ENCODE assay signal across 22 cellular contexts in genomic region chr12:114780746-114781399, GRCh38.
"Had no signal": no experiment of that assay in that cellular context is flagged by ENCODE, and none has a peak within 500 bp of the region (broad histone marks: within the 10 kb centered on the region; RNA-seq: fewer than 3 reads in every experiment).

No MANE protein-coding gene starts in this region.

- H3K36me3 ChIP-seq: ovary, right lobe of liver, suprapubic skin, transverse colon had no signal

- H3K27ac ChIP-seq: body of pancreas, ovary, right lobe of liver, suprapubic skin, transverse colon, VCaP had no signal

- H3K27me3 ChIP-seq: body of pancreas, ovary, right lobe of liver, suprapubic skin, transverse colon had no signal

- H3K4me3 ChIP-seq: body of pancreas, lung, ovary, right lobe of liver, suprapubic skin, transverse colon had no signal

- DNase-seq: activated CD4-positive, alpha-beta T cell treated with anti-CD3 and anti-CD28 coated beads, Interleukin-2, amount 50 U/mL, for 4 hours; activated CD4-positive, CD25-positive, alpha-beta regulatory T cell treated with anti-CD3 and anti-CD28 coated beads, Interleukin-2, amount 50 U/mL, for 72 hours; activated naive CD4-positive, alpha-beta T cell; activated naive CD8-positive, alpha-beta T cell treated with anti-CD3 and anti-CD28 coated beads, Interleukin-2, amount 10 ng/mL, durations not matched to agents 7 days and 5 days; activated T-cell treated with anti-CD3 and anti-CD28 coated beads, Interleukin-2, amount 50 U/mL, for 1 hour; amygdala; body of pancreas; caudate nucleus; kidney; naive B cell; ovary; right lobe of liver; small intestine; stimulated activated CD4-positive, alpha-beta T cell treated with anti-CD3 and anti-CD28 coated beads, Interleukin-4, amount 100 ng/mL, for 1 hour; stimulated activated naive CD8-positive, alpha-beta T cell treated with anti-CD3 and anti-CD28 coated beads, Interleukin-15, amount 100 ng/mL, for 72 hours; transverse colon had no signal

- H3K4me1 ChIP-seq: body of pancreas, right lobe of liver, suprapubic skin, transverse colon had no signal

- H3K9me3 ChIP-seq: body of pancreas, ovary, right lobe of liver, suprapubic skin, transverse colon had no signal

- FAIRE-seq: frontal cortex, kidney, small intestine had no signal

- ATAC-seq: activated T-helper 17 cell treated with anti-CD3 and anti-CD28 coated beads, Interleukin-2, amount 50 U/mL, for 72 hours; body of pancreas; left lobe of liver; right lobe of liver; stimulated activated naive CD8-positive, alpha-beta T cell treated with anti-CD3 and anti-CD28 coated beads, Interleukin-15, amount 100 ng/mL, for 72 hours had no signal
